9 cellular contexts compared by ENCODE assay signal in the genomic region with DNA sequence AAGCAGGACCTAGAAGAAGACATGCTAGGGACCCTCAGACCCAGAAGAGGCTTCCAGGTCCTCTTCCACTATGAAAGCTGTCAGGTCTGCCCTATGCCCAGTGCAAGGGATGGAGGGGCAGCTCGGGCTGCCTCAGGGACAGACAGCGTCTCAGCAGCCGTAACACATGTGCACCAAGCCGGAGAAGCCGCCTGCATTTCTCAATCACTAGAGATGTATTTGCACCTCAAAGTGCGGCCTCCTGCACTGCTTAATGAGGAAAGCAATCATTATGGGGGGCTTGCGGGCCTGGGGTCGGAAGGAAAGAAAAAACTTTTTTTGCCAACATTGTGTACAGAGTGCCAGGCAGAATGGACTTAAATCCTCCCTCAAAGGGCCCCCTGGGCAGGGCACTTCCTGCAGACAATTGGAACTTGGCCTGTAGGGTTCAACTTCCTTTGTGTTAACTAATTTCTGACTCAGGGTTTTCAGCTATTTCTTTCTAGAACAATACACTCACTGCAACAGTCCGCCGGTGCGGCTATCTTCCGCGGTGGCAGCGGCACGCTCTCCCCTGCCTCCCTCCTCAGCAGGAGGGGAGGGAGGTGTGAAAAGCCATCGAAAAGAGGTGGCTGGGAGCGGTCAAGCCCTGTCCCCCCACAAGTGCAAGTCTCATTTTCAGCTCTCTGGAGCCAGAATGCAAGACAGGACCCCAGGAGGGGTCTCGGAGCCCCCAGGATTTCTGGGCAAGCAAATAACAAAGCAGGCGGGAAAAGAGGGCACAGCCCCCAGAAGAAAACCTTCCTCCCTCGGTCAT.
DNase-seq lines count a peak whose midpoint lies in the region; ATAC-seq and TF ChIP-seq lines count a peak whose summit lies in the region.
"Had no signal": no experiment of that assay in that cellular context is flagged by ENCODE, and none has a peak within 500 bp of the region (broad histone marks: within the 10 kb centered on the region; RNA-seq: fewer than 3 reads in every experiment).

No MANE protein-coding gene starts in this region.

- no peak for TF ChIP-seq CTCF in MM.1S (IDR thresholded peaks at IDR 0.05; ENCODE audit: low read length)
- TF ChIP-seq CTCF in esophagus muscularis mucosa (IDR thresholded peaks at IDR 0.05), result no peak

- H3K36me3 Mint-ChIP-seq in naive B cell, result no peaks in the 10 kb centered on the region
- H3K36me3 Mint-ChIP-seq: IgD-negative memory B cell had no signal

- no peaks in the 10 kb centered on the region for H3K79me2 ChIP-seq in MM.1S (ENCODE audit: low read length)

- H3K36me3 ChIP-seq in MM.1S (replicated peaks; ENCODE audit: insufficient read depth, low read length), result no peaks in the 10 kb centered on the region
- H3K36me3 ChIP-seq in esophagus muscularis mucosa, result no peaks in the 10 kb centered on the region
- H3K36me3 ChIP-seq in SJCRH30, result no peaks in the 10 kb centered on the region

- TF ChIP-seq EP300 in esophagus muscularis mucosa (IDR thresholded peaks at IDR 0.05), result no peak

- peak overlapping the region in 2 of 6 donors; percentile 42 to 73 for H3K27ac Mint-ChIP-seq in naive B cell

- peak overlapping the region; percentile 22; the same call in 1 of the 2 replicates for H3K4me2 ChIP-seq in MM.1S (ENCODE audit: low read depth, low read length)

- no peak overlapping the region for H3K9ac ChIP-seq in MM.1S (ENCODE audit: low read length)

- H3K4me3 ChIP-seq in MM.1S (ENCODE audit: low read length), result no peak overlapping the region
- peak overlapping the region; percentile 51 to 60 (median 56) for H3K4me3 ChIP-seq in esophagus muscularis mucosa
- no peak overlapping the region for H3K4me3 ChIP-seq in SJCRH30

- 35% methylated on average over 20 of the region's 20 CpGs for WGBS in esophagus muscularis mucosa

- H3K9me2 ChIP-seq in MM.1S (replicated peaks; ENCODE audit: insufficient read depth, low read length), result no peaks in the 10 kb centered on the region

- H3K9me3 Mint-ChIP-seq in naive B cell, result no peaks in the 10 kb centered on the region
- H3K9me3 Mint-ChIP-seq: IgD-negative memory B cell had no signal

- intact Hi-C loops in esophagus muscularis mucosa (cut with DNase I), result loop anchor here (5.0 to 10.0 kb wide), 3 partner anchors 103 to 262 kb away; a partner anchor contains a TSS

- H3F3A ChIP-seq in MM.1S (ENCODE audit: insufficient read depth, low read length), result no peaks in the 10 kb centered on the region

- no peak overlapping the region; the same call in 1 of the 2 replicates for H2AFZ ChIP-seq in MM.1S (ENCODE audit: low read length)

- H3K27me3 Mint-ChIP-seq in naive B cell, result peaks cover 5 to 65% (median 49%) of the 10 kb centered on the region in 3 donors

- TF ChIP-seq POLR2A in esophagus muscularis mucosa (IDR thresholded peaks at IDR 0.05; ENCODE audit: low read depth), result no peak

- no peaks in the 10 kb centered on the region for H3K9me3 ChIP-seq in MM.1S (replicated peaks; ENCODE audit: insufficient read depth, low read length)
- no peaks in the 10 kb centered on the region for H3K9me3 ChIP-seq in esophagus muscularis mucosa
- no peaks in the 10 kb centered on the region for H3K9me3 ChIP-seq in SJCRH30 (replicated peaks)

- H4K20me1 ChIP-seq in MM.1S (ENCODE audit: insufficient read depth, low read length), result no peaks in the 10 kb centered on the region

- peaks cover 9 to 15% (median 12%) of the 10 kb centered on the region in 3 donors for H3K4me1 Mint-ChIP-seq in naive B cell

- DNase-seq in A172 (ENCODE audit: low spot score) (peak; percentile 8), MM.1S (peak; percentile 16), esophagus muscularis mucosa (ENCODE audit: extremely low spot score) (no peak), naive B cell (no peak), SJCRH30 (no peak)

- ATAC-seq in naive B cell (ENCODE audit: low read depth in 2 of 2) (no peak), HG03280 (IDR thresholded peaks at IDR 0.05; ENCODE audit: unreplicated experiment) (no peak), HG02973 (IDR thresholded peaks at IDR 0.05; ENCODE audit: unreplicated experiment) (no peak), HG03565 (IDR thresholded peaks at IDR 0.05; ENCODE audit: unreplicated experiment) (no peak)

- peaks cover 45% of the 10 kb centered on the region for H3K27me3 ChIP-seq in MM.1S (replicated peaks; ENCODE audit: insufficient read depth, low read length)
- no peaks in the 10 kb centered on the region for H3K27me3 ChIP-seq in esophagus muscularis mucosa
- no peaks in the 10 kb centered on the region for H3K27me3 ChIP-seq in SJCRH30

- H3K4me1 ChIP-seq in MM.1S (ENCODE audit: low read length), result no peaks in the 10 kb centered on the region
- H3K4me1 ChIP-seq in esophagus muscularis mucosa, result peaks cover 34 to 47% (median 37%) of the 10 kb centered on the region in 4 donors
- no peaks in the 10 kb centered on the region for H3K4me1 ChIP-seq in SJCRH30

- peak overlapping the region in 7 of 8 donors; percentile 9 to 84 (median 65) for H3K4me3 Mint-ChIP-seq in naive B cell
- H3K4me3 Mint-ChIP-seq: IgD-negative memory B cell had no signal

- H3K27ac ChIP-seq in MM.1S (ENCODE audit: low read length) (no peak overlapping the region), esophagus muscularis mucosa (replicated peaks in 1 of 4) (peak overlapping the region; percentile 64 to 74 (median 70)), SJCRH30 (no peak overlapping the region)

Comparison
In these comparisons a context has a peak if more than half of its experiments do, and no peak if none do; other contexts are left out.
1. DNase-seq: peak in A172 (single experiment) and MM.1S (single experiment); none in esophagus muscularis mucosa (single experiment), naive B cell (single experiment) and SJCRH30 (0 of 2).
2. H3K27ac ChIP-seq: peak in esophagus muscularis mucosa (4 of 4); none in MM.1S (single experiment) and SJCRH30 (single experiment).
3. H3K4me3 ChIP-seq: peak in esophagus muscularis mucosa (4 of 4); none in MM.1S (single experiment) and SJCRH30 (single experiment).